Comparison of ENCODE assay signal across 1 cellular context in genomic region chr19:57815247-57816075, GRCh38.
TF ChIP-seq lines count a peak whose summit lies in the region.

No MANE protein-coding gene starts in this region.

TF ChIP-seq in HepG2, 621 proteins besides CTCF, POLR2A, EP300 and RAD21:
- 0 out of 2 replicates have a peak, but pooled peaks have one; percentile 26 for TF ChIP-seq ZNF317 (CRISPR knock-in tag; IDR thresholded peaks at IDR 0.05)
- 0 out of 2 replicates have a peak, but pooled peaks have one; percentile 2 for TF ChIP-seq ZNF224 (CRISPR knock-in tag; IDR thresholded peaks at IDR 0.05)
- 0 out of 2 replicates have a peak, but pooled peaks have one; percentile 3 for TF ChIP-seq MYPOP (CRISPR knock-in tag; IDR thresholded peaks at IDR 0.05)
- no peak for TF ChIP-seq STAG1 (CRISPR knock-in tag; IDR thresholded peaks at IDR 0.05)
TF ChIP-seq in HepG2: peak in this region for 3.
